ENCODE assay signal across 25 cellular contexts in genomic region chrX:67693928-67694327, GRCh38.
A peak's percentile ranks its signal among the peaks of the same experiment; 100 is the strongest.
DNase-seq lines count a peak whose midpoint lies in the region; ATAC-seq and TF ChIP-seq lines count a peak whose summit lies in the region.
"Had no signal": no experiment of that assay in that cellular context is flagged by ENCODE, and none has a peak within 500 bp of the region (broad histone marks: within the 10 kb centered on the region; RNA-seq: fewer than 3 reads in every experiment).

No MANE protein-coding gene starts in this region.

- no peak overlapping the region for H3K27ac Mint-ChIP-seq in activated T-cell treated with anti-CD3 and anti-CD28 coated beads, Interleukin-2, amount 50 U/mL, for 72 hours
- H3K27ac Mint-ChIP-seq: naive thymus-derived CD8-positive, alpha-beta T cell; T-helper 1 cell treated with Interleukin-12 subunit alpha and Interleukin-12 subunit beta and Interleukin-4 antibody, amounts not matched to agents 30 μg/mL and 1 μg/mL, for 36 hours had no signal

- no peak overlapping the region for H2AK5ac ChIP-seq in IMR-90 (ENCODE audit: low read depth, low read length)

- no peak for TF ChIP-seq POLR2A in IMR-90 (IDR thresholded peaks at IDR 0.05; ENCODE audit: low read depth, low read length)

- POLR2A ChIA-PET in IMR-90 (lab: Charles Lee; ENCODE audit: unreplicated experiment) = no interaction called here

- H3K36me3 Mint-ChIP-seq in activated T-cell treated with anti-CD3 and anti-CD28 coated beads, Interleukin-2, amount 50 U/mL, for 72 hours (ENCODE audit: insufficient read depth in 2 of 2) = no peaks in the 10 kb centered on the region
- H3K36me3 Mint-ChIP-seq: naive thymus-derived CD8-positive, alpha-beta T cell had no signal

- H3K36me3 ChIP-seq in IMR-90 (ENCODE audit: control insufficient read depth, insufficient read depth, low read length) (no peaks in the 10 kb centered on the region), fibroblast of lung (ENCODE audit: control insufficient read depth, insufficient read depth, low read length) (no peaks in the 10 kb centered on the region), aorta (ENCODE audit: control insufficient read depth in 1 of 2, insufficient read depth in 2 of 2, low read length in 1 of 2) (no peaks in the 10 kb centered on the region)
- H3K36me3 ChIP-seq: SJCRH30, stomach, upper lobe of left lung had no signal

- no peak overlapping the region for H4K5ac ChIP-seq in IMR-90 (ENCODE audit: low read depth, low read length)

- no peaks in the 10 kb centered on the region for H3K79me2 ChIP-seq in fibroblast of lung (ENCODE audit: control insufficient read depth, insufficient read depth, low read length)
- H3K79me2 ChIP-seq: parathyroid adenoma had no signal

- no peak overlapping the region for H2BK20ac ChIP-seq in IMR-90 (ENCODE audit: low read depth, low read length)

- TF ChIP-seq RAD21 in IMR-90 (IDR thresholded peaks at IDR 0.05; ENCODE audit: low read length) = no peak

- H3K9ac ChIP-seq in IMR-90 (ENCODE audit: low read depth, low read length) (no peak overlapping the region), fibroblast of lung (ENCODE audit: insufficient read depth, low read length) (no peak overlapping the region)
- H3K9ac ChIP-seq: parathyroid adenoma had no signal

- H4K20me1 ChIP-seq in IMR-90 (ENCODE audit: insufficient read depth, low read length) (no peaks in the 10 kb centered on the region), fibroblast of lung (ENCODE audit: control insufficient read depth, extremely low read depth, insufficient read depth, low read length) (no peaks in the 10 kb centered on the region)

- H2BK15ac ChIP-seq in IMR-90 (ENCODE audit: low read depth, low read length) = no peak overlapping the region

- H3K4me1 ChIP-seq in IMR-90 (ENCODE audit: control insufficient read depth, insufficient read depth, low read length) (no peaks in the 10 kb centered on the region), fibroblast of lung (ENCODE audit: control insufficient read depth, extremely low read depth, insufficient read depth, low read length) (peaks cover 10% of the 10 kb centered on the region), aorta (ENCODE audit: control insufficient read depth in 1 of 2, insufficient read depth in 2 of 2, low read length in 2 of 2) (peaks cover 0 to 3% of the 10 kb centered on the region in 2 donors)
- H3K4me1 ChIP-seq: ascending aorta, parathyroid adenoma, SJCRH30, stomach, upper lobe of left lung had no signal

- no peaks in the 10 kb centered on the region for H3K9me1 ChIP-seq in IMR-90 (ENCODE audit: insufficient read depth, low read length)

- H2BK120ac ChIP-seq in IMR-90 (ENCODE audit: low read depth, low read length) = no peak overlapping the region

- no peak overlapping the region for H3K4me3 Mint-ChIP-seq in activated T-cell treated with anti-CD3 and anti-CD28 coated beads, Interleukin-2, amount 50 U/mL, for 72 hours
- H3K4me3 Mint-ChIP-seq: naive thymus-derived CD8-positive, alpha-beta T cell; T-helper 1 cell treated with Interleukin-12 subunit alpha and Interleukin-12 subunit beta and Interleukin-4 antibody, amounts not matched to agents 30 μg/mL and 1 μg/mL, for 36 hours had no signal

- H3K9me3 ChIP-seq in IMR-90 (ENCODE audit: control insufficient read depth, insufficient read depth, low read length) = no peaks in the 10 kb centered on the region
- H3K9me3 ChIP-seq in fibroblast of lung (ENCODE audit: control insufficient read depth, insufficient read depth, low read depth, low read length) = no peaks in the 10 kb centered on the region
- H3K9me3 ChIP-seq in aorta (ENCODE audit: control insufficient read depth, low read length) = no peaks in the 10 kb centered on the region
- H3K9me3 ChIP-seq: ascending aorta, SJCRH30, stomach, upper lobe of left lung had no signal

- no TSS peak for BruUV-seq in IMR-90 (replicated peaks; lab: Mats Ljungman, UMichigan)

- H3K27me3 ChIP-seq in IMR-90 (ENCODE audit: control insufficient read depth, insufficient read depth, low read length) = no peaks in the 10 kb centered on the region; the same call in 1 of the 2 replicates
- H3K27me3 ChIP-seq in fibroblast of lung (ENCODE audit: control insufficient read depth, insufficient read depth, low read length) = no peaks in the 10 kb centered on the region
- H3K27me3 ChIP-seq in aorta (ENCODE audit: control insufficient read depth in 1 of 2, insufficient read depth in 2 of 2, low read length in 1 of 2) = no peaks in the 10 kb centered on the region
- H3K27me3 ChIP-seq: ascending aorta, SJCRH30, upper lobe of left lung had no signal

- peaks cover 50% of the 10 kb centered on the region for H3K27me3 Mint-ChIP-seq in activated T-cell treated with anti-CD3 and anti-CD28 coated beads, Interleukin-2, amount 50 U/mL, for 72 hours (ENCODE audit: low read depth)
- H3K27me3 Mint-ChIP-seq: naive thymus-derived CD8-positive, alpha-beta T cell had no signal

- H3K4ac ChIP-seq in IMR-90 (ENCODE audit: low read depth, low read length) = no peak overlapping the region

- WGBS in IMR-90 (ENCODE audit: extremely low coverage in 2 of 2, insufficient read length in 1 of 2), 2 experiments = no CpG with 5 or more reads among the region's 1 CpG
- 74 to 94% methylated on average over 1 of the region's 1 CpG for WGBS in aorta, 2 donors

- ATAC-seq in activated T-cell treated with anti-CD3 and anti-CD28 coated beads, Interleukin-2, amount 50 U/mL, for 72 hours (replicated peaks in 1 of 2) = peak; percentile 60 to 64
- ATAC-seq in IMR-90 (ENCODE audit: low read depth) (no peak), aorta (ENCODE audit: low FRiP score) (peak; percentile 33)
- ATAC-seq: naive thymus-derived CD8-positive, alpha-beta T cell had no signal

- H3K9me3 Mint-ChIP-seq in activated T-cell treated with anti-CD3 and anti-CD28 coated beads, Interleukin-2, amount 50 U/mL, for 72 hours = no peaks in the 10 kb centered on the region
- H3K9me3 Mint-ChIP-seq: T-helper 1 cell treated with Interleukin-12 subunit alpha and Interleukin-12 subunit beta and Interleukin-4 antibody, amounts not matched to agents 30 μg/mL and 1 μg/mL, for 36 hours had no signal

- intact Hi-C loops in IMR-90 (cut with micrococcal nuclease) (no loop called here), aorta (cut with DNase I) (no loop called here)

- no peak overlapping the region for H3K56ac ChIP-seq in IMR-90 (ENCODE audit: extremely low read depth, insufficient read depth, low read length)

- peak in 1 of 2 donors; percentile 0 for DNase-seq in activated T-cell treated with anti-CD3 and anti-CD28 coated beads, Interleukin-2, amount 50 U/mL, for 72 hours
- DNase-seq in activated T-cell treated with anti-CD3 and anti-CD28 coated beads for 4 hours (no peak), IMR-90 (no peak), fibroblast of lung (ENCODE audit: low read depth in 2 of 2) (peak; percentile 10 to 48), aorta (no peak), NCI-H1105 treated with DMSO at 0.1 percent for 48 hours (lab: John Stamatoyannopoulos, UW) (no peak)
- DNase-seq in stimulated activated CD4-positive, alpha-beta T cell treated with anti-CD3 and anti-CD28 coated beads, Interleukin-4, amount 100 ng/mL, for 1 hour = no peak
- no peak for DNase-seq in activated naive CD4-positive, alpha-beta T cell treated with Interleukin-2 at 50 U/mL for 16 hours
- DNase-seq: activated CD4-positive, alpha-beta T cell treated with anti-CD3 and anti-CD28 coated beads, Interleukin-2, amount 50 U/mL, for 1 hour; activated CD8-positive, alpha-beta memory T cell treated with anti-CD3 and anti-CD28 coated beads, Interleukin-2, amount 50 U/mL, for 48 hours; activated gamma-delta T cell treated with Interleukin-2 at 50 U/mL for 16 hours; GF-D8; KG1; kidney glomerular epithelial cell; naive thymus-derived CD8-positive, alpha-beta T cell; NCI-H69; PC-9; SJCRH30; stimulated activated CD4-positive, alpha-beta T cell treated with anti-CD3 and anti-CD28 coated beads, Interleukin-2, amount 100 ng/mL, for 24 hours; stomach; upper lobe of left lung had no signal

- in situ Hi-C loops in IMR-90 (cut with MboI; ENCODE audit: low sequenced_read_pairs) = no loop called here

- no peak overlapping the region for H3K23ac ChIP-seq in IMR-90 (ENCODE audit: low read depth, low read length)

- no peak overlapping the region for H3K27ac ChIP-seq in IMR-90 (ENCODE audit: insufficient read depth, low read length)
- no peak overlapping the region for H3K27ac ChIP-seq in fibroblast of lung (ENCODE audit: insufficient read depth, low read length)
- H3K27ac ChIP-seq in aorta (ENCODE audit: low read depth in 1 of 2, low read length in 2 of 2) = no peak overlapping the region
- H3K27ac ChIP-seq: ascending aorta, C4-2B, parathyroid adenoma, PC-9, SJCRH30, stomach, upper lobe of left lung had no signal

- dilution Hi-C loops in IMR-90 (cut with HindIII; ENCODE audit: low sequenced_read_pairs, unreplicated experiment) = no loop called here

- no peak overlapping the region for H4K91ac ChIP-seq in IMR-90 (ENCODE audit: insufficient read depth, low read depth, low read length)

- no peak overlapping the region for H3K14ac ChIP-seq in IMR-90 (replicated peaks; ENCODE audit: low read depth, low read length)

- TF ChIP-seq CTCF in IMR-90 (conservative IDR thresholded peaks at IDR 0.05; ENCODE audit: low read depth, low read length) (no peak), fibroblast of lung (conservative IDR thresholded peaks at IDR 0.05 in 1 of 2, IDR thresholded peaks at IDR 0.05 in 1 of 2; ENCODE audit: low read depth in 1 of 2, low read length in 2 of 2) (no peak)

- H3K4me2 ChIP-seq in IMR-90 (ENCODE audit: low read depth, low read length) (no peak overlapping the region), fibroblast of lung (ENCODE audit: extremely low read depth, insufficient read depth, low read length) (no peak overlapping the region)
- H3K4me2 ChIP-seq: PC-9 had no signal

- no peaks in the 10 kb centered on the region for H3K79me1 ChIP-seq in IMR-90 (ENCODE audit: low read depth in 1 of 2, low read length in 2 of 2)

- CTCF ChIA-PET in IMR-90 (lab: Yijun Ruan, JAX) = no interaction called here

- no peak overlapping the region for H2AK9ac ChIP-seq in IMR-90 (replicated peaks; ENCODE audit: low read depth, low read length, poor library complexity)

- H2AFZ ChIP-seq in IMR-90 (replicated peaks; ENCODE audit: low read length, poor library complexity) = no peak overlapping the region
- no peak overlapping the region for H2AFZ ChIP-seq in fibroblast of lung (ENCODE audit: low read length)
- H2AFZ ChIP-seq: parathyroid adenoma, PC-9 had no signal

- H3K4me3 ChIP-seq in IMR-90 (ENCODE audit: insufficient read depth, low read depth, low read length) (no peak overlapping the region), fibroblast of lung (replicated peaks in 1 of 4; ENCODE audit: control extremely low read depth in 1 of 4, insufficient read depth in 1 of 4, low read depth in 3 of 4, low read length in 4 of 4) (no peak overlapping the region), aorta (ENCODE audit: low read length in 2 of 2) (no peak overlapping the region)
- H3K4me3 ChIP-seq: ascending aorta, PC-9, SJCRH30, stomach, upper lobe of left lung had no signal

- no peak overlapping the region for H2BK5ac ChIP-seq in IMR-90 (ENCODE audit: low read depth, low read length, poor library complexity, severe bottlenecking)

- H3K18ac ChIP-seq in IMR-90 (ENCODE audit: low read depth, low read length) = no peak overlapping the region

- H4K8ac ChIP-seq in IMR-90 (ENCODE audit: low read depth in 2 of 2, low read length in 2 of 2) = no peak overlapping the region

- no peaks in the 10 kb centered on the region for H3K4me1 Mint-ChIP-seq in activated T-cell treated with anti-CD3 and anti-CD28 coated beads, Interleukin-2, amount 50 U/mL, for 72 hours (ENCODE audit: low read depth)

Comparison
In these comparisons a context has a peak if more than half of its experiments do, and no peak if none do; other contexts are left out.
1. DNase-seq: peak in fibroblast of lung (2 of 2); none in activated T-cell treated with anti-CD3 and anti-CD28 coated beads for 4 hours (single experiment), IMR-90 (single experiment), aorta (0 of 2), stimulated activated CD4-positive, alpha-beta T cell treated with anti-CD3 and anti-CD28 coated beads, Interleukin-4, amount 100 ng/mL, for 1 hour (single experiment), NCI-H1105 treated with DMSO at 0.1 percent for 48 hours (single experiment) and activated naive CD4-positive, alpha-beta T cell treated with Interleukin-2 at 50 U/mL for 16 hours (single experiment).